ENCODE assay signal across 35 cellular contexts in the genomic region with DNA sequence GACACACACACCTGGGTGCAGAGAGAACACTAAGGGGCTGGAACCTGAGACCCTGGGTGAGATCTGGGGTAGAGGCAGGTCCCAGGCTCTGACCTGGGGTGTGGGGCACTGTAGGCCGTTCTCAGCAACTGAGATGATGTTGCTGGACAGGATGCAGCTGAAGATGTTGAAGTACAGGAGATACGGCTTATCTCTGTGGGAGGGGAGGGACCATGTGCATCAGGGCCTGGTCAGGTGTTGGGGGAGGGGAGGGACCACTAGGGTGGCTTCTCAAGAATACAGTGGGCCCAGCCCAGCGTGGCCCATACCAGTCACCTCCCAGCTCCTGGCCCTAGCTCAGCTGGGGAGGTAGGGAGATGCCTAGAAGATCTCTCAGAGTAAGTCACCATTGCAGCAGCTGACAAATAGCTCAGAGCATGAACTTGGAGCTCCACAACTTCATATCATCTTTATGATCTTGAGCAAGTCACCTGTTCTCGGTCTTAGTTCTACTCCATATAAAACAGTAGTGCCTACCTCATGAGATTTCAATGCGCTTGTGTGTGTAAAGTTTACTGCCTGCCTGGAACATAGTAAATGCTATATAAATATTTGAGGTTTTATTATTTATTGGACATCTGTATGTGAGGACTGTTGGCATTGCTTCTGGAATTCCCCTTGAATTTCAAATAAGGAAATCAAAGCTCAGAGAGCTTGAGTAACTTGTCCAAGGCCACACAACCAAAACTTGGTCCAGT. TPM values are rescaled to one million over a fixed set of nuclear protein-coding genes. Genes with fewer than 3 reads are reported as not detected.
A peak's percentile ranks its signal among the peaks of the same experiment; 100 is the strongest.
DNase-seq lines count a peak whose midpoint lies in the region; ATAC-seq and TF ChIP-seq lines count a peak whose summit lies in the region.
"Had no signal": no experiment of that assay in that cellular context is flagged by ENCODE, and none has a peak within 500 bp of the region (broad histone marks: within the 10 kb centered on the region; RNA-seq: fewer than 3 reads in every experiment).

No MANE protein-coding gene starts in this region.

- TF ChIP-seq CTCF in 22Rv1 (IDR thresholded peaks at IDR 0.05) (no peak), Calu3 (IDR thresholded peaks at IDR 0.05; ENCODE audit: unreplicated experiment) (no peak), osteoblast (IDR thresholded peaks at IDR 0.05; ENCODE audit: extremely low read depth, low read depth, low read length) (no peak)

- CTCF ChIA-PET in Calu3 (lab: Charles Lee), result interaction anchor here (0.5 to 1.3 kb wide), 4 partner anchors 13 to 214 kb away, joined by 3 to 5 read pairs (median 4); a partner anchor contains a TSS

- H3K4me2 ChIP-seq in osteoblast (ENCODE audit: insufficient read depth, low read length), result no peak overlapping the region

- H3K27ac Mint-ChIP-seq in Calu3 (ENCODE audit: unreplicated experiment), result no peak overlapping the region
- peak overlapping the region; percentile 67 for H3K27ac Mint-ChIP-seq in activated T-helper 17 cell treated with anti-CD3 and anti-CD28 coated beads, Interleukin-2, amount 50 U/mL, for 72 hours
- peak overlapping the region in 1 of 2 donors; percentile 60 for H3K27ac Mint-ChIP-seq in effector memory CD8-positive, alpha-beta T cell
- H3K27ac Mint-ChIP-seq: activated B cell treated with CpG ODN at 0.5 μM for 24 hours; activated naive CD8-positive, alpha-beta T cell; activated T-helper 2 cell treated with anti-CD3 and anti-CD28 coated beads, Interferon-gamma antibody, Interleukin-2, Interleukin-4, amounts not matched to agents 10 μg/mL and 5 μg/mL and 100 μg/mL, durations not matched to agents 14 hours and 24 hours and 36 hours; endodermal cell had no signal

- H3K9me3 Mint-ChIP-seq in Calu3 (ENCODE audit: low read depth, unreplicated experiment), result no peaks in the 10 kb centered on the region
- H3K9me3 Mint-ChIP-seq in activated T-helper 17 cell treated with anti-CD3 and anti-CD28 coated beads, Interleukin-2, amount 50 U/mL, for 72 hours, result no peaks in the 10 kb centered on the region
- no peaks in the 10 kb centered on the region for H3K9me3 Mint-ChIP-seq in effector memory CD8-positive, alpha-beta T cell
- H3K9me3 Mint-ChIP-seq: activated B cell treated with CpG ODN at 0.5 μM for 24 hours; activated T-helper 2 cell treated with anti-CD3 and anti-CD28 coated beads, Interferon-gamma antibody, Interleukin-2, Interleukin-4, amounts not matched to agents 10 μg/mL and 5 μg/mL and 100 μg/mL, durations not matched to agents 14 hours and 24 hours and 36 hours; endodermal cell; naive B cell had no signal

- BruUV-seq in Calu3 (replicated peaks; lab: Mats Ljungman, UMichigan), result TSS peak; percentile 22

- H3K79me2 ChIP-seq in osteoblast (ENCODE audit: insufficient read depth, low read length), result no peaks in the 10 kb centered on the region

- no peaks in the 10 kb centered on the region for H3K27me3 Mint-ChIP-seq in Calu3 (ENCODE audit: unreplicated experiment)
- peaks cover 3% of the 10 kb centered on the region for H3K27me3 Mint-ChIP-seq in activated T-helper 17 cell treated with anti-CD3 and anti-CD28 coated beads, Interleukin-2, amount 50 U/mL, for 72 hours
- peaks cover 0 to 11% of the 10 kb centered on the region in 2 donors for H3K27me3 Mint-ChIP-seq in effector memory CD8-positive, alpha-beta T cell
- H3K27me3 Mint-ChIP-seq: activated naive CD8-positive, alpha-beta T cell had no signal

- H3K27ac ChIP-seq in 22Rv1, result peak overlapping the region; percentile 78
- no peak overlapping the region for H3K27ac ChIP-seq in osteoblast (ENCODE audit: low read depth, low read length)
- H3K27ac ChIP-seq: left lung, neutrophil, tibial artery had no signal

- intact Hi-C loops in Calu3 (cut with micrococcal nuclease; ENCODE audit: unreplicated experiment), result no loop called here

- peaks cover 74% of the 10 kb centered on the region for H3K36me3 Mint-ChIP-seq in Calu3 (ENCODE audit: insufficient read depth, unreplicated experiment)
- peaks cover 7% of the 10 kb centered on the region for H3K36me3 Mint-ChIP-seq in activated T-helper 17 cell treated with anti-CD3 and anti-CD28 coated beads, Interleukin-2, amount 50 U/mL, for 72 hours (ENCODE audit: low read depth)
- peaks cover 3% of the 10 kb centered on the region for H3K36me3 Mint-ChIP-seq in effector memory CD8-positive, alpha-beta T cell (ENCODE audit: insufficient read depth)
- H3K36me3 Mint-ChIP-seq: activated naive CD8-positive, alpha-beta T cell had no signal

- H3K4me3 Mint-ChIP-seq in Calu3 (ENCODE audit: low read depth, unreplicated experiment), result no peak overlapping the region
- H3K4me3 Mint-ChIP-seq in activated T-helper 17 cell treated with anti-CD3 and anti-CD28 coated beads, Interleukin-2, amount 50 U/mL, for 72 hours, result no peak overlapping the region
- no peak overlapping the region for H3K4me3 Mint-ChIP-seq in effector memory CD8-positive, alpha-beta T cell
- H3K4me3 Mint-ChIP-seq: activated B cell treated with CpG ODN at 0.5 μM for 24 hours; activated naive CD8-positive, alpha-beta T cell; endodermal cell; naive B cell had no signal

- no peaks in the 10 kb centered on the region for H4K20me1 ChIP-seq in osteoblast (ENCODE audit: insufficient read depth, low read length)

- H2AFZ ChIP-seq in osteoblast (ENCODE audit: low read length), result no peak overlapping the region

- no peaks in the 10 kb centered on the region for H3K9me3 ChIP-seq in osteoblast (ENCODE audit: low read depth, low read length)
- H3K9me3 ChIP-seq: HAP-1, left lung, neutrophil, tibial artery had no signal

- DNase-seq in Calu3 (no peak), osteoblast (ENCODE audit: insufficient read length, low spot score, missing footprints) (peak; percentile 11), anterior cingulate cortex (lab: John Stamatoyannopoulos, UW) (no peak), hepatic stellate cell (ENCODE audit: low spot score) (no peak)
- no peak for DNase-seq in effector memory CD8-positive, alpha-beta T cell
- DNase-seq: ACHN; activated B cell treated with CpG ODN at 0.5 μM for 24 hours; activated CD4-positive, alpha-beta T cell treated with anti-CD3 and anti-CD28 coated beads, Interleukin-2, amount 50 U/mL, for 4 hours; aorta; C1 segment of cervical spinal cord; cortex of kidney; DND-41; endodermal cell; hippocampal formation; KG1; left lung; mesenchymal stem cell; MM.1S; naive B cell; NCI-H1417; NCI-H2081; NCI-H774; stimulated activated naive CD8-positive, alpha-beta T cell treated with anti-CD3 and anti-CD28 coated beads, Interleukin-15, Interleukin-2, amounts not matched to agents 100 U/mL and 50 U/mL, for 24 hours; T-helper 9 cell; tibial artery had no signal

- H3K4me1 ChIP-seq in osteoblast (ENCODE audit: insufficient read depth, low read length), result peaks cover 4% of the 10 kb centered on the region
- H3K4me1 ChIP-seq: HAP-1, left lung, tibial artery had no signal

- H3K4me3 ChIP-seq in osteoblast (ENCODE audit: insufficient read depth, low read length), result no peak overlapping the region
- H3K4me3 ChIP-seq: HAP-1, left lung, tibial artery had no signal

- H3K27me3 ChIP-seq in osteoblast (ENCODE audit: insufficient read depth, low read length), result no peaks in the 10 kb centered on the region
- H3K27me3 ChIP-seq: left lung, neutrophil had no signal

- H3K4me1 Mint-ChIP-seq in Calu3 (ENCODE audit: low read depth, unreplicated experiment), result peaks cover 39% of the 10 kb centered on the region
- H3K4me1 Mint-ChIP-seq in activated T-helper 17 cell treated with anti-CD3 and anti-CD28 coated beads, Interleukin-2, amount 50 U/mL, for 72 hours, result peaks cover 3% of the 10 kb centered on the region
- H3K4me1 Mint-ChIP-seq in effector memory CD8-positive, alpha-beta T cell (ENCODE audit: low read depth in 2 of 2), result peaks cover 2 to 4% of the 10 kb centered on the region in 2 donors
- H3K4me1 Mint-ChIP-seq: activated B cell treated with CpG ODN at 0.5 μM for 24 hours, naive B cell had no signal

- H3K36me3 ChIP-seq in osteoblast (ENCODE audit: insufficient read depth, low read length), result peaks cover 5% of the 10 kb centered on the region

- no peak for ATAC-seq in activated T-helper 17 cell treated with anti-CD3 and anti-CD28 coated beads, Interleukin-2, amount 50 U/mL, for 72 hours (replicated peaks)
- ATAC-seq in effector memory CD8-positive, alpha-beta T cell (replicated peaks), result no peak
- no peak for ATAC-seq in HG03108 (IDR thresholded peaks at IDR 0.05; ENCODE audit: unreplicated experiment)
- ATAC-seq: esophagus mucosa, left lung had no signal

RNA-seq across cellular contexts. Expression of a gene that starts 3.8 kb away (rescaled TPM):
- total RNA-seq in Calu3 (2022), result 185 and 238 TPM in 2 replicates
- under 1 TPM in 1 of 2 donors, not detected in 1; 0.39 TPM for total RNA-seq in activated T-helper 17 cell treated with anti-CD3 and anti-CD28 coated beads, Interleukin-2, amount 50 U/mL, for 72 hours
- not detected in 2 replicates for total RNA-seq in osteoblast
- total RNA-seq: activated B cell treated with CpG ODN at 0.5 μM for 24 hours, cardiac septum, frontal cortex had no signal

RNA-seq across cellular contexts. Expression of a gene that starts 12.4 kb away (rescaled TPM):
- 133 and 159 TPM in 2 replicates for total RNA-seq in Calu3 (2022)
- total RNA-seq in activated T-helper 17 cell treated with anti-CD3 and anti-CD28 coated beads, Interleukin-2, amount 50 U/mL, for 72 hours, result 10 to 100 TPM; 19.3 to 22.3 TPM
- total RNA-seq in osteoblast, result 114 and 117 TPM in 2 replicates

RNA-seq across cellular contexts. Expression of a gene that starts 22.5 kb away (rescaled TPM):
- total RNA-seq in Calu3 (2022), result 131 and 138 TPM in 2 replicates
- total RNA-seq in activated T-helper 17 cell treated with anti-CD3 and anti-CD28 coated beads, Interleukin-2, amount 50 U/mL, for 72 hours, result 10 to 100 TPM; 41.2 to 55.3 TPM
- 40.1 and 40.9 TPM in 2 replicates for total RNA-seq in osteoblast

RNA-seq across cellular contexts. Expression of a gene that starts 26.9 kb away (rescaled TPM):
- total RNA-seq in Calu3 (2022) (22.6 and 28.1 TPM in 2 replicates), osteoblast (2.1 and 3.6 TPM in 2 replicates)
- total RNA-seq in activated T-helper 17 cell treated with anti-CD3 and anti-CD28 coated beads, Interleukin-2, amount 50 U/mL, for 72 hours, result 1 to 10 TPM; 1.6 to 3.0 TPM

RNA-seq across cellular contexts. Expression of a gene that starts 47.5 kb away (rescaled TPM):
- total RNA-seq in Calu3 (2022) (687 and 705 TPM in 2 replicates), osteoblast (45.7 and 59.7 TPM in 2 replicates)
- total RNA-seq in activated T-helper 17 cell treated with anti-CD3 and anti-CD28 coated beads, Interleukin-2, amount 50 U/mL, for 72 hours, result 100 to 1,000 TPM in 1 of 2 donors, 10 to 100 TPM in 1; 78.4 to 118 TPM

Comparison
In these comparisons a context has a peak if more than half of its experiments do, and no peak if none do; other contexts are left out.
1. RNA of a gene that starts 3.8 kb away (total RNA-seq): 185 to 238 TPM in Calu3; 0.39 TPM in activated T-helper 17 cell treated with anti-CD3 and anti-CD28 coated beads, Interleukin-2, amount 50 U/mL, for 72 hours and not detected in osteoblast; every median in the first group is over 100 times any median in the second.